In genomic region chr6:107075951-107076381, GRCh38 we compare ENCODE assay signal across 10 cellular contexts. TPM values are rescaled to one million over a fixed set of nuclear protein-coding genes. Genes with fewer than 3 reads are reported as not detected.
DNase-seq lines count a peak whose midpoint lies in the region; ATAC-seq and TF ChIP-seq lines count a peak whose summit lies in the region.
"Had no signal": no experiment of that assay in that cellular context is flagged by ENCODE, and none has a peak within 500 bp of the region (broad histone marks: within the 10 kb centered on the region; RNA-seq: fewer than 3 reads in every experiment).

No MANE protein-coding gene starts in this region.

- CTCF ChIA-PET in activated CD8-positive, alpha-beta T cell treated with anti-CD3 and anti-CD28 coated beads for 36 hours (lab: Charles Lee) = no interaction called here

- DNase-seq in Ammon's horn (ENCODE audit: low spot score) = peak; percentile 65
- DNase-seq in HT-29 (ENCODE audit: low spot score) = peak; percentile 9
- peak; percentile 51 for DNase-seq in astrocyte of the hippocampus (ENCODE audit: low read depth, low spot score)
- DNase-seq in midbrain (lab: John Stamatoyannopoulos, UW) = peak; percentile 28
- no peak for DNase-seq in kidney tubule cell (ENCODE audit: low spot score)
- no peak for DNase-seq in activated CD8-positive, alpha-beta T cell treated with anti-CD3 and anti-CD28 coated beads for 36 hours
- DNase-seq in NCI-H526 (lab: John Stamatoyannopoulos, UW) = no peak
- DNase-seq in NK-92 treated with Interleukin-12 subunit alpha and Interleukin-12 subunit beta, amount 100 ng/mL, for 24 hours (lab: John Stamatoyannopoulos, UW) = no peak
- DNase-seq: activated B cell treated with CpG ODN at 0.5 μM for 24 hours; stimulated activated CD4-positive, alpha-beta T cell treated with anti-CD3 and anti-CD28 coated beads, Interleukin-4, amount 100 ng/mL, for 4 hours had no signal

- ATAC-seq in activated CD8-positive, alpha-beta T cell treated with anti-CD3 and anti-CD28 coated beads for 36 hours = no peak

- TF ChIP-seq CTCF in activated CD8-positive, alpha-beta T cell treated with anti-CD3 and anti-CD28 coated beads for 36 hours (IDR thresholded peaks at IDR 0.05) = no peak

- H3K9me3 Mint-ChIP-seq in activated CD8-positive, alpha-beta T cell treated with anti-CD3 and anti-CD28 coated beads for 36 hours = no peaks in the 10 kb centered on the region
- H3K9me3 Mint-ChIP-seq: activated B cell treated with CpG ODN at 0.5 μM for 24 hours had no signal

- no peak overlapping the region for H3K27ac Mint-ChIP-seq in activated CD8-positive, alpha-beta T cell treated with anti-CD3 and anti-CD28 coated beads for 36 hours
- H3K27ac Mint-ChIP-seq: activated B cell treated with CpG ODN at 0.5 μM for 24 hours had no signal

- no peaks in the 10 kb centered on the region for H3K4me1 Mint-ChIP-seq in activated CD8-positive, alpha-beta T cell treated with anti-CD3 and anti-CD28 coated beads for 36 hours (ENCODE audit: low read depth)
- H3K4me1 Mint-ChIP-seq: activated B cell treated with CpG ODN at 0.5 μM for 24 hours had no signal

- intact Hi-C loops in activated CD8-positive, alpha-beta T cell treated with anti-CD3 and anti-CD28 coated beads for 36 hours (cut with micrococcal nuclease) = no loop called here

- H3K27me3 Mint-ChIP-seq in activated CD8-positive, alpha-beta T cell treated with anti-CD3 and anti-CD28 coated beads for 36 hours = no peaks in the 10 kb centered on the region
- H3K27me3 Mint-ChIP-seq: activated B cell treated with CpG ODN at 0.5 μM for 24 hours had no signal

- peaks cover 6% of the 10 kb centered on the region for H3K36me3 Mint-ChIP-seq in activated CD8-positive, alpha-beta T cell treated with anti-CD3 and anti-CD28 coated beads for 36 hours (ENCODE audit: low read depth)

- POLR2A ChIA-PET in activated CD8-positive, alpha-beta T cell treated with anti-CD3 and anti-CD28 coated beads for 36 hours (lab: Charles Lee) = no interaction called here

- H3K4me3 Mint-ChIP-seq in activated CD8-positive, alpha-beta T cell treated with anti-CD3 and anti-CD28 coated beads for 36 hours = no peak overlapping the region
- H3K4me3 Mint-ChIP-seq: activated B cell treated with CpG ODN at 0.5 μM for 24 hours had no signal

RNA-seq across cellular contexts. Expression of gene BEND3, which starts 39.3 kb away (rescaled TPM):
- total RNA-seq in HT-29 (2014; rRNA removed; shearing (Covaris generic)) = 9.3 and 9.8 TPM in 2 replicates
- total RNA-seq in activated CD8-positive, alpha-beta T cell treated with anti-CD3 and anti-CD28 coated beads for 36 hours = 1 to 10 TPM; 5.8 to 6.3 TPM

RNA-seq across cellular contexts. Expression of gene MTRES1, which starts 48.0 kb away (rescaled TPM):
- total RNA-seq in HT-29 (2014; rRNA removed; shearing (Covaris generic)) = 11.1 and 14.4 TPM in 2 replicates
- total RNA-seq in activated CD8-positive, alpha-beta T cell treated with anti-CD3 and anti-CD28 coated beads for 36 hours = 10 to 100 TPM; 17.2 to 18.0 TPM

Comparison
In these comparisons a context has a peak if more than half of its experiments do, and no peak if none do; other contexts are left out.
1. DNase-seq: peak in Ammon's horn (single experiment), HT-29 (single experiment), astrocyte of the hippocampus (single experiment) and midbrain (single experiment); none in kidney tubule cell (single experiment), activated CD8-positive, alpha-beta T cell treated with anti-CD3 and anti-CD28 coated beads for 36 hours (single experiment), NCI-H526 (0 of 2) and NK-92 treated with Interleukin-12 subunit alpha and Interleukin-12 subunit beta, amount 100 ng/mL, for 24 hours (single experiment).